In genomic region chr3:187318819-187319616, GRCh38 we compare ENCODE assay signal across 8 cellular contexts. TPM values are rescaled to one million over a fixed set of nuclear protein-coding genes. Genes with fewer than 3 reads are reported as not detected.
DNase-seq lines count a peak whose midpoint lies in the region; ATAC-seq and TF ChIP-seq lines count a peak whose summit lies in the region.

No MANE protein-coding gene starts in this region.

- H3K9me3 ChIP-seq in psoas muscle = no peaks in the 10 kb centered on the region

- intact Hi-C loops in psoas muscle (cut with DNase I) = loop anchor here (1.0 to 2.0 kb wide), 4 partner anchors 99 to 396 kb away; no protein-coding TSS in a partner anchor

- CTCF ChIA-PET in RWPE1 (lab: Yijun Ruan, JAX) = interaction anchor here (0.6 to 6.3 kb wide), 27 partner anchors 9 to 1882 kb away, joined by 3 to 177 read pairs (median 3); no protein-coding TSS in a partner anchor

- H3K27ac ChIP-seq in RWPE1 (no peak overlapping the region), psoas muscle (no peak overlapping the region)

- no peaks in the 10 kb centered on the region for H3K36me3 ChIP-seq in psoas muscle (ENCODE audit: insufficient read depth in 1 of 2, low read depth in 1 of 2)

- TF ChIP-seq CTCF in RWPE1 (conservative IDR thresholded peaks at IDR 0.05; ENCODE audit: low read depth) (peak; percentile 84), glutamatergic neuron (IDR thresholded peaks at IDR 0.05; ENCODE audit: partially characterized antibody, unreplicated experiment) (peak; percentile 91), psoas muscle (IDR thresholded peaks at IDR 0.05) (peak; percentile 93)

- H3K4me1 Mint-ChIP-seq in glutamatergic neuron (ENCODE audit: low read depth, unreplicated experiment) = peaks cover 21% of the 10 kb centered on the region

- POLR2A ChIA-PET in RWPE1 (lab: Yijun Ruan, JAX; ENCODE audit: low non-redundant PET) = no interaction called here

- DNase-seq in EH (ENCODE audit: low read depth) (peak; percentile 82), KG1 (lab: John Stamatoyannopoulos, UW) (peak; percentile 36), RWPE1 (ENCODE audit: low spot score) (peak; percentile 41), glutamatergic neuron (peak; percentile 41), psoas muscle (no peak)
- peak in 1 of 2 donors; percentile 33 for DNase-seq in activated naive CD4-positive, alpha-beta T cell treated with anti-CD3 and anti-CD28 coated beads, Interleukin-2, amount 50 U/mL, for 72 hours (ENCODE audit: low spot score in 2 of 2)

- H3K4me3 Mint-ChIP-seq in glutamatergic neuron (ENCODE audit: unreplicated experiment) = peak overlapping the region; percentile 48

- H3K9me3 Mint-ChIP-seq in activated naive CD4-positive, alpha-beta T cell treated with anti-CD3 and anti-CD28 coated beads, Interleukin-2, amount 50 U/mL, for 72 hours = no peaks in the 10 kb centered on the region
- peaks cover 4% of the 10 kb centered on the region for H3K9me3 Mint-ChIP-seq in glutamatergic neuron (ENCODE audit: unreplicated experiment)

- 5 to 9% (median 7%) methylated on average over 13 of the region's 13 CpGs for WGBS in psoas muscle, 3 donors

- no peak overlapping the region for H3K27ac Mint-ChIP-seq in activated naive CD4-positive, alpha-beta T cell treated with anti-CD3 and anti-CD28 coated beads, Interleukin-2, amount 50 U/mL, for 72 hours
- H3K27ac Mint-ChIP-seq in glutamatergic neuron (ENCODE audit: unreplicated experiment) = peak overlapping the region; percentile 88

- no peaks in the 10 kb centered on the region for H3K36me3 Mint-ChIP-seq in activated naive CD4-positive, alpha-beta T cell treated with anti-CD3 and anti-CD28 coated beads, Interleukin-2, amount 50 U/mL, for 72 hours
- H3K36me3 Mint-ChIP-seq in glutamatergic neuron (ENCODE audit: unreplicated experiment) = no peaks in the 10 kb centered on the region

- peaks cover 2% of the 10 kb centered on the region for H3K27me3 Mint-ChIP-seq in glutamatergic neuron (ENCODE audit: unreplicated experiment)

- H3K4me1 ChIP-seq in psoas muscle = peaks cover 9% of the 10 kb centered on the region

- H3K27me3 ChIP-seq in psoas muscle (ENCODE audit: insufficient read depth in 3 of 3, low read length in 2 of 3) = peaks cover 0 to 2% (median 0%) of the 10 kb centered on the region in 3 donors

- peak overlapping the region; percentile 54 for H3K4me3 ChIP-seq in psoas muscle

- peak; percentile 31 to 43 for ATAC-seq in activated naive CD4-positive, alpha-beta T cell treated with anti-CD3 and anti-CD28 coated beads, Interleukin-2, amount 50 U/mL, for 72 hours
- ATAC-seq in psoas muscle (peak; percentile 36 to 89 (median 78)), HG02763 (IDR thresholded peaks at IDR 0.05; ENCODE audit: unreplicated experiment) (no peak), GM18907 (IDR thresholded peaks at IDR 0.05; ENCODE audit: unreplicated experiment) (no peak)

RNA-seq across cellular contexts. Expression of gene MASP1, which starts 27.5 kb away (rescaled TPM):
- total RNA-seq in activated naive CD4-positive, alpha-beta T cell treated with anti-CD3 and anti-CD28 coated beads, Interleukin-2, amount 50 U/mL, for 72 hours = not detected
- 1.7 TPM for total RNA-seq in glutamatergic neuron (ENCODE audit: unreplicated experiment)
- total RNA-seq in psoas muscle = 1 to 10 TPM in 3 of 4 donors, under 1 TPM in 1; 0.66 to 8.1 (median 3.1) TPM
- 1 to 10 TPM; 2.0 to 6.2 (median 4.2) TPM for polyA plus RNA-seq in psoas muscle

RNA-seq across cellular contexts. Expression of gene RTP4, which starts 49.2 kb away (rescaled TPM):
- 1 to 10 TPM; 1.3 to 3.6 TPM for total RNA-seq in activated naive CD4-positive, alpha-beta T cell treated with anti-CD3 and anti-CD28 coated beads, Interleukin-2, amount 50 U/mL, for 72 hours
- total RNA-seq in glutamatergic neuron (ENCODE audit: unreplicated experiment) (not detected), psoas muscle (under 1 TPM; 0.23 to 0.88 (median 0.44) TPM)
- polyA plus RNA-seq in psoas muscle = under 1 TPM; 0.35 to 0.82 (median 0.51) TPM

Comparison
In these comparisons a context has a peak if more than half of its experiments do, and no peak if none do; other contexts are left out.
1. DNase-seq: peak in EH (single experiment), KG1 (single experiment), RWPE1 (single experiment) and glutamatergic neuron (single experiment); none in psoas muscle (0 of 2).
2. ATAC-seq: peak in activated naive CD4-positive, alpha-beta T cell treated with anti-CD3 and anti-CD28 coated beads, Interleukin-2, amount 50 U/mL, for 72 hours (2 of 2) and psoas muscle (4 of 4); none in HG02763 (single experiment) and GM18907 (single experiment).
3. Peak in every context shown above with its lines, with median percentiles within 50 percentile points of each other: CTCF ChIP-seq.